ENCODE assay signal across 11 cellular contexts in the genomic region with DNA sequence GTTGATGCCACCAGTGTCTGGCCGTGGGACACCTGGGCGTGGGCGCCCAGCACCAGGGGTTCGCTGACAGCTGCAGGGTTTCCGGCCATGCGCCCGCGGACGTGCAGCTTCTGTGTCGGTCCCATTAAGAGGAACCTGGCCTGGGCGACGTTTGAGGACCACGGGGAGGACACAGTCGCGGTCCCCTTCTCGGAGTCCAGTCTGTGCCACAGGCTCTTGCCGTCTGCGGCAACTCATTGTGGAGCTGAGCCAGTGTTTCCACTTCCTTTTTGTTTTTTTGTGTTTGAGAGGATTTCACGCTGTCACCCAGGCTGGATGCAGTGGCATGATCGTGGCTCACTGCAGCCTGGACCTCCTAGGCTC. TPM values are rescaled to one million over a fixed set of nuclear protein-coding genes. Genes with fewer than 3 reads are reported as not detected.
DNase-seq lines count a peak whose midpoint lies in the region; ATAC-seq and TF ChIP-seq lines count a peak whose summit lies in the region.
"Had no signal": no experiment of that assay in that cellular context is flagged by ENCODE, and none has a peak within 500 bp of the region (broad histone marks: within the 10 kb centered on the region; RNA-seq: fewer than 3 reads in every experiment).

No MANE protein-coding gene starts in this region.

- H3K9ac ChIP-seq in PC-3 (ENCODE audit: low read length), result no peak overlapping the region

- H3K36me3 Mint-ChIP-seq in activated T-cell treated with anti-CD3 and anti-CD28 coated beads, Interleukin-2, amount 50 U/mL, for 24 hours (ENCODE audit: low read depth), result peaks cover 25% of the 10 kb centered on the region
- H3K36me3 Mint-ChIP-seq in dendritic cell treated with granulocyte-macrophage colony-stimulating factor and Interleukin-4, amounts not matched to agents 40 ng/mL and 50 ng/mL, for 4 days (ENCODE audit: low read depth), result peaks cover 15% of the 10 kb centered on the region
- H3K36me3 Mint-ChIP-seq in progenitor cell of endocrine pancreas (ENCODE audit: insufficient read depth), result peaks cover 10% of the 10 kb centered on the region

- peaks cover 10% of the 10 kb centered on the region for H3K36me3 ChIP-seq in PC-3 (ENCODE audit: low read depth, low read length)
- H3K36me3 ChIP-seq in gastroesophageal sphincter, result peaks cover 0 to 12% of the 10 kb centered on the region in 2 donors

- 65 to 76% methylated on average over 5 to 8 of the region's 20 CpGs for WGBS in gastroesophageal sphincter (ENCODE audit: low coverage in 1 of 2), 2 donors

- H3K79me2 ChIP-seq in PC-3 (ENCODE audit: low read length), result peaks cover 28% of the 10 kb centered on the region

- H2AFZ ChIP-seq in PC-3 (ENCODE audit: low read length), result no peak overlapping the region

- BruUV-seq in PC-3 (replicated peaks; lab: Mats Ljungman, UMichigan), result TSS peak; percentile 35

- no peak for TF ChIP-seq POLR2A in gastroesophageal sphincter (IDR thresholded peaks at IDR 0.05)

- no peaks in the 10 kb centered on the region for H3K9me2 ChIP-seq in PC-3 (replicated peaks; ENCODE audit: low read length)

- H3K27ac ChIP-seq in PC-3 (ENCODE audit: low read length) (no peak overlapping the region), gastroesophageal sphincter (no peak overlapping the region)

- peaks cover 5% of the 10 kb centered on the region for H3K9me3 Mint-ChIP-seq in activated T-cell treated with anti-CD3 and anti-CD28 coated beads, Interleukin-2, amount 50 U/mL, for 24 hours
- H3K9me3 Mint-ChIP-seq in dendritic cell treated with granulocyte-macrophage colony-stimulating factor and Interleukin-4, amounts not matched to agents 40 ng/mL and 50 ng/mL, for 4 days, result peaks cover 16% of the 10 kb centered on the region
- peaks cover 5% of the 10 kb centered on the region for H3K9me3 Mint-ChIP-seq in progenitor cell of endocrine pancreas (ENCODE audit: low read depth)

- CTCF ChIA-PET in PC-3 (lab: Charles Lee), result no interaction called here

- no peaks in the 10 kb centered on the region for H3F3A ChIP-seq in PC-3 (ENCODE audit: low read length, unreplicated experiment)

- H3K4me1 Mint-ChIP-seq in activated T-cell treated with anti-CD3 and anti-CD28 coated beads, Interleukin-2, amount 50 U/mL, for 24 hours (ENCODE audit: low read depth), result peaks cover 18% of the 10 kb centered on the region
- peaks cover 20% of the 10 kb centered on the region for H3K4me1 Mint-ChIP-seq in dendritic cell treated with granulocyte-macrophage colony-stimulating factor and Interleukin-4, amounts not matched to agents 40 ng/mL and 50 ng/mL, for 4 days (ENCODE audit: low read depth)
- H3K4me1 Mint-ChIP-seq in progenitor cell of endocrine pancreas (ENCODE audit: low read depth), result peaks cover 6% of the 10 kb centered on the region

- no peaks in the 10 kb centered on the region for H3K9me3 ChIP-seq in PC-3 (ENCODE audit: low read length)
- peaks cover 0 to 3% (median 0%) of the 10 kb centered on the region in 3 donors for H3K9me3 ChIP-seq in gastroesophageal sphincter

- H3K27me3 ChIP-seq in PC-3 (ENCODE audit: low read length), result no peaks in the 10 kb centered on the region
- peaks cover 53% of the 10 kb centered on the region for H3K27me3 ChIP-seq in gastroesophageal sphincter

- no peak for TF ChIP-seq EP300 in gastroesophageal sphincter (IDR thresholded peaks at IDR 0.05)

- peaks cover 8% of the 10 kb centered on the region for H3K27me3 Mint-ChIP-seq in activated T-cell treated with anti-CD3 and anti-CD28 coated beads, Interleukin-2, amount 50 U/mL, for 24 hours
- H3K27me3 Mint-ChIP-seq in dendritic cell treated with granulocyte-macrophage colony-stimulating factor and Interleukin-4, amounts not matched to agents 40 ng/mL and 50 ng/mL, for 4 days, result peaks cover 49% of the 10 kb centered on the region
- H3K27me3 Mint-ChIP-seq in progenitor cell of endocrine pancreas, result peaks cover 23% of the 10 kb centered on the region

- H3K4me3 ChIP-seq in PC-3 (ENCODE audit: low read length) (no peak overlapping the region), gastroesophageal sphincter (no peak overlapping the region)

- H3K27ac Mint-ChIP-seq in activated T-cell treated with anti-CD3 and anti-CD28 coated beads, Interleukin-2, amount 50 U/mL, for 24 hours, result no peak overlapping the region
- no peak overlapping the region for H3K27ac Mint-ChIP-seq in dendritic cell treated with granulocyte-macrophage colony-stimulating factor and Interleukin-4, amounts not matched to agents 40 ng/mL and 50 ng/mL, for 4 days
- no peak overlapping the region for H3K27ac Mint-ChIP-seq in progenitor cell of endocrine pancreas

- intact Hi-C loops in PC-3 (cut with micrococcal nuclease), result loop anchor here (2.0 to 5.0 kb wide), 2 partner anchors 91 to 105 kb away; a partner anchor contains a TSS
- intact Hi-C loops in dendritic cell treated with granulocyte-macrophage colony-stimulating factor and Interleukin-4, amounts not matched to agents 40 ng/mL and 50 ng/mL, for 4 days (cut with micrococcal nuclease), result loop anchor here (2.0 kb wide), 1 partner anchor 113 kb away; no protein-coding TSS in a partner anchor

- H3K4me3 Mint-ChIP-seq in activated T-cell treated with anti-CD3 and anti-CD28 coated beads, Interleukin-2, amount 50 U/mL, for 24 hours, result peak overlapping the region; percentile 54
- H3K4me3 Mint-ChIP-seq in dendritic cell treated with granulocyte-macrophage colony-stimulating factor and Interleukin-4, amounts not matched to agents 40 ng/mL and 50 ng/mL, for 4 days, result peak overlapping the region; percentile 34
- peak overlapping the region; percentile 58 for H3K4me3 Mint-ChIP-seq in progenitor cell of endocrine pancreas (ENCODE audit: low read depth)

- peaks cover 14% of the 10 kb centered on the region for H3K4me1 ChIP-seq in PC-3 (ENCODE audit: insufficient read depth, low read length)
- H3K4me1 ChIP-seq in gastroesophageal sphincter, result peaks cover 0 to 30% (median 10%) of the 10 kb centered on the region in 3 donors

- POLR2A ChIA-PET in PC-3 (lab: Charles Lee; ENCODE audit: unreplicated experiment), result no interaction called here

- no peak for DNase-seq in activated T-cell treated with anti-CD3 and anti-CD28 coated beads, Interleukin-2, amount 50 U/mL, for 24 hours
- no peak for DNase-seq in activated T-cell treated with anti-CD3 and anti-CD28 coated beads, Interleukin-2, amount 50 U/mL, for 48 hours
- DNase-seq in PC-3, result no peak
- DNase-seq in progenitor cell of endocrine pancreas (ENCODE audit: low spot score, unreplicated experiment), result no peak
- no peak for DNase-seq in DMS79 treated with DMSO at 0.1 percent for 48 hours (lab: John Stamatoyannopoulos, UW)
- DNase-seq: cerebellar nuclear complex, Kasumi-1 had no signal

- no peak for TF ChIP-seq CTCF in PC-3 (conservative IDR thresholded peaks at IDR 0.05; ENCODE audit: low read depth, low read length)
- no peak for TF ChIP-seq CTCF in progenitor cell of endocrine pancreas (IDR thresholded peaks at IDR 0.05; ENCODE audit: unreplicated experiment)
- no peak for TF ChIP-seq CTCF in gastroesophageal sphincter (IDR thresholded peaks at IDR 0.05)

- no peak overlapping the region for H3K4me2 ChIP-seq in PC-3 (ENCODE audit: low read length)

- ATAC-seq in PC-3 (no peak), GM19397 (IDR thresholded peaks at IDR 0.05; ENCODE audit: unreplicated experiment) (no peak), gastroesophageal sphincter (no peak)

- H4K20me1 ChIP-seq in PC-3 (ENCODE audit: low read length), result no peaks in the 10 kb centered on the region

RNA-seq across cellular contexts. Expression of a gene that starts 1.6 kb away (rescaled TPM):
- 61.7 and 78.0 TPM in 2 replicates for total RNA-seq in PC-3 (2014; rRNA removed)
- total RNA-seq in progenitor cell of endocrine pancreas, result 21.3 and 23.2 TPM in 2 replicates
- total RNA-seq in gastroesophageal sphincter, result 10 to 100 TPM in 2 of 4 donors, 1 to 10 TPM in 2; 6.3 to 15.3 (median 9.9) TPM

RNA-seq across cellular contexts. Expression of a gene that starts 43.3 kb away (rescaled TPM):
- total RNA-seq in PC-3 (2014; rRNA removed) (147 and 171 TPM in 2 replicates), progenitor cell of endocrine pancreas (not detected in 2 replicates), gastroesophageal sphincter (1 to 10 TPM in 1 of 4 donors, not detected in 3; 1.1 TPM)
- total RNA-seq: OCI-LY7 had no signal

RNA-seq across cellular contexts. Expression of a gene that starts 56.2 kb away (rescaled TPM):
- total RNA-seq in PC-3 (2014; rRNA removed) (0.36 and 0.46 TPM in 2 replicates), progenitor cell of endocrine pancreas (5.0 and 5.5 TPM in 2 replicates), gastroesophageal sphincter (under 1 TPM in 1 of 4 donors, not detected in 3; 0.23 TPM)
- total RNA-seq: OCI-LY7 had no signal

Comparison
In these comparisons a context has a peak if more than half of its experiments do, and no peak if none do; other contexts are left out.
1. RNA of a gene that starts 43.3 kb away (total RNA-seq): 147 to 171 TPM in PC-3; 1.1 TPM in gastroesophageal sphincter and not detected in progenitor cell of endocrine pancreas; every median in the first group is over 10 times any median in the second.
2. Peak in every context shown above with its lines, with median percentiles within 50 percentile points of each other: H3K4me3 Mint-ChIP-seq.